In the genomic region with DNA sequence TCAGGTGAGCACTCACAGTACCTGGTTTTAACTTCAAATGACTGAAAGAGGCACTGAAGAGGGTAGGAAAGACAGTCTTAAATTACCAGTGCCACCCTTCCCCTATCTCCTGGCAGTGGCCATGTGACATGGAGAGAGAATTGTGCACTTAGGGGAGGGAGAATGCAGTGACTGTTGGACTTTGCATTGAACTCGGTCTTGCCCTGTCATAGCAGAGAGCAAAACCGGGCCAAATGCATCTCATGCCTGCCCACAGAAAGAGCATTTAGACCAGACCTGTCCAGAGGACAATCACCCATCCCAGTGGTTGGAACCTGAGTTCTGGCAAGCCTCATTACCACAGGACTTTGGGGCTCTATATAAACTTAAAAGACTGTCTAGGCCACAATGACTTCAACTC, we compare ENCODE assay signal across 7 cellular contexts.
"Had no signal": no experiment of that assay in that cellular context is flagged by ENCODE, and none has a peak within 500 bp of the region (broad histone marks: within the 10 kb centered on the region; RNA-seq: fewer than 3 reads in every experiment).

No MANE protein-coding gene starts in this region.

- H2AFZ ChIP-seq: GM23338 had no signal

- FAIRE-seq: H1, H54, HTR-8/SVneo had no signal

- H3K4me2 ChIP-seq: GM23338 had no signal

- DNase-seq: H9, HCEC 1CT, KBM-7 had no signal

- ATAC-seq: GM23338 had no signal

- H3K4me3 ChIP-seq: GM23338 had no signal
